In the genomic region with DNA sequence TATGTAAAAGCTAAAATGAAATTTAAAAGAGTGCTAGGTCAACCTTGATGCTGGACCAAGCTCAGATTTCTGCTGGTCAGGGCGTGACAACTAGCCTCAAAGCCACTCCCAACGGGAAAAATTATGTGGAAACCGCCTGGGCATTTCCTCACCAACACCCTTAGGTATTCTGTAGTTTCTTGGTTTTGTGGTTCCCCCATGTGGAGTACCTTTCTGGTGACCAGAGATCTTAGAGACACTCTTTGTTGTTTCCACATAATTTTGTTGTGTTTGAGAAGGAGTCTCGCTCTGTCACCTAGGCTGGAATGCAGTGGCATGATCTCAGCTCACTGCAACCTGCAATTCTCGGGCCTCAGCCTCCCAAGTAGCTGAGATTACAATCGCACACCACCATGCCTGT, we compare ENCODE assay signal across 27 cellular contexts.
DNase-seq lines count a peak whose midpoint lies in the region; ATAC-seq and TF ChIP-seq lines count a peak whose summit lies in the region.
"Had no signal": no experiment of that assay in that cellular context is flagged by ENCODE, and none has a peak within 500 bp of the region (broad histone marks: within the 10 kb centered on the region; RNA-seq: fewer than 3 reads in every experiment).

No MANE protein-coding gene starts in this region.

- no peaks in the 10 kb centered on the region for H4K20me1 ChIP-seq in PC-3 (ENCODE audit: low read length)

- H3K4me2 ChIP-seq in PC-3 (ENCODE audit: low read length) (peak overlapping the region; percentile 40; the same call in 1 of the 2 replicates), mesendoderm (ENCODE audit: low read length) (no peak overlapping the region)

- no peak for TF ChIP-seq EP300 in transverse colon (IDR thresholded peaks at IDR 0.05; ENCODE audit: low read depth)

- DNase-seq in MCF 10A (ENCODE audit: unreplicated experiment) (peak; percentile 53), breast epithelium (ENCODE audit: low spot score in 2 of 2) (no peak), PC-3 (peak; percentile 11), mesendoderm (peak; percentile 27), Right ventricle myocardium superior (no peak), transverse colon (no peak), NCI-H446 treated with DMSO at 0.1 percent for 48 hours (lab: John Stamatoyannopoulos, UW) (no peak)
- DNase-seq: Caco-2; CD8-positive, alpha-beta T cell; DMS 273 treated with DMSO at 0.1 percent for 48 hours; DND-41; Kasumi-1; MG63; NCI-H1105 treated with DMSO at 0.1 percent for 48 hours; NCI-H2029; NCI-H446; NCI-H526; NCI-H82; NK-92 treated with Interleukin-12 subunit alpha and Interleukin-12 subunit beta, amount 100 ng/mL, for 24 hours; SIG-M5; SW 1271 had no signal

- H3K4me1 Mint-ChIP-seq in MCF 10A (ENCODE audit: insufficient read depth, unreplicated experiment), result no peaks in the 10 kb centered on the region

- H3K9me3 ChIP-seq in breast epithelium (no peaks in the 10 kb centered on the region), PC-3 (ENCODE audit: low read length) (no peaks in the 10 kb centered on the region), transverse colon (no peaks in the 10 kb centered on the region)
- H3K9me3 ChIP-seq: Caco-2, MG63 had no signal

- no peak overlapping the region for H3K4me3 Mint-ChIP-seq in MCF 10A (ENCODE audit: unreplicated experiment)
- H3K4me3 Mint-ChIP-seq: B cell; CD8-positive, alpha-beta T cell had no signal

- no peak overlapping the region for H3K56ac ChIP-seq in mesendoderm (ENCODE audit: low read length)

- H3K36me3 Mint-ChIP-seq in MCF 10A (ENCODE audit: insufficient read depth, unreplicated experiment), result peaks cover 25% of the 10 kb centered on the region
- H3K36me3 Mint-ChIP-seq: CD8-positive, alpha-beta T cell had no signal

- TF ChIP-seq POLR2A in breast epithelium (IDR thresholded peaks at IDR 0.05), result no peak
- TF ChIP-seq POLR2A in transverse colon (IDR thresholded peaks at IDR 0.05), result no peak

- no peak overlapping the region for H2BK15ac ChIP-seq in mesendoderm (replicated peaks; ENCODE audit: low read depth)

- H3K79me2 ChIP-seq in PC-3 (ENCODE audit: low read length), result no peaks in the 10 kb centered on the region
- H3K79me2 ChIP-seq in mesendoderm (ENCODE audit: control insufficient read depth, insufficient read depth, low read length), result no peaks in the 10 kb centered on the region

- WGBS in mesendoderm (ENCODE audit: extremely low coverage, insufficient coverage, low lambda C conversion rate), result no CpG with 5 or more reads among the region's 6 CpGs
- WGBS in transverse colon (ENCODE audit: low coverage in 1 of 2), 2 donors, result 66 to 72% methylated on average over 3 to 6 of the region's 6 CpGs

- intact Hi-C loops in MCF 10A (cut with micrococcal nuclease) (no loop called here), breast epithelium (cut with DNase I; ENCODE audit: low total_unique reads) (no loop called here), PC-3 (cut with micrococcal nuclease) (loop anchor here (10.0 kb wide), 1 partner anchor 164 kb away; no protein-coding TSS in a partner anchor), Right ventricle myocardium superior (cut with DNase I) (no loop called here), transverse colon (cut with DNase I; ENCODE audit: low total_unique reads) (no loop called here)

- no peak overlapping the region for H2AK5ac ChIP-seq in mesendoderm (ENCODE audit: low read length)

- in situ Hi-C loops in transverse colon (cut with MboI; ENCODE audit: low pct_ligation_motif_present in 1 of 4, low pct_unique_long_range_greater_than_20kb in 1 of 4, low sequenced_read_pairs in 3 of 4), result no loop called here

- POLR2A ChIA-PET in MCF 10A (lab: Yijun Ruan, JAX), result interaction anchor here (0.8 to 1.8 kb wide), 6 partner anchors 9 to 165 kb away, joined by 3 to 6 read pairs (median 3); no protein-coding TSS in a partner anchor
- POLR2A ChIA-PET in PC-3 (lab: Charles Lee; ENCODE audit: unreplicated experiment), result no interaction called here

- no peaks in the 10 kb centered on the region for H3K9me2 ChIP-seq in PC-3 (replicated peaks; ENCODE audit: low read length)

- H3K27me3 Mint-ChIP-seq in MCF 10A (ENCODE audit: insufficient read depth, unreplicated experiment), result no peaks in the 10 kb centered on the region
- H3K27me3 Mint-ChIP-seq: B cell had no signal

- no peaks in the 10 kb centered on the region for H3K79me1 ChIP-seq in mesendoderm (ENCODE audit: low read length)

- no peaks in the 10 kb centered on the region for H3F3A ChIP-seq in PC-3 (ENCODE audit: low read length, unreplicated experiment)

- H4K5ac ChIP-seq in mesendoderm (ENCODE audit: low read length), result no peak overlapping the region

- CTCF ChIA-PET in MCF 10A (lab: Yijun Ruan, JAX), result interaction anchor here (0.6 to 0.8 kb wide), 2 partner anchors 67 to 77 kb away, joined by 3 to 4 read pairs; no protein-coding TSS in a partner anchor
- CTCF ChIA-PET in PC-3 (lab: Charles Lee), result no interaction called here

- H4K8ac ChIP-seq in mesendoderm (ENCODE audit: low read depth, low read length), result no peak overlapping the region

- BruUV-seq in MCF 10A (replicated peaks; lab: Mats Ljungman, UMichigan), result no TSS peak
- no TSS peak for BruUV-seq in PC-3 (replicated peaks; lab: Mats Ljungman, UMichigan)

- H3K4me3 ChIP-seq in breast epithelium (no peak overlapping the region), PC-3 (ENCODE audit: low read length) (no peak overlapping the region), mesendoderm (ENCODE audit: low read length) (no peak overlapping the region), transverse colon (no peak overlapping the region)
- H3K4me3 ChIP-seq: K562, MG63, SK-N-MC had no signal

- TF ChIP-seq CTCF in MCF 10A (IDR thresholded peaks at IDR 0.05; ENCODE audit: unreplicated experiment) (no peak), breast epithelium (IDR thresholded peaks at IDR 0.05) (no peak), PC-3 (conservative IDR thresholded peaks at IDR 0.05; ENCODE audit: low read depth, low read length) (no peak), transverse colon (IDR thresholded peaks at IDR 0.05) (no peak)

- no peak overlapping the region for H2BK120ac ChIP-seq in mesendoderm (ENCODE audit: low read depth, low read length)

- H3K23ac ChIP-seq in mesendoderm (ENCODE audit: low read length), result no peak overlapping the region

- H3K27ac Mint-ChIP-seq in MCF 10A (ENCODE audit: low read depth, unreplicated experiment), result no peak overlapping the region
- H3K27ac Mint-ChIP-seq: B cell; CD8-positive, alpha-beta T cell had no signal

- H3K4ac ChIP-seq in mesendoderm (ENCODE audit: low read depth, low read length), result no peak overlapping the region

- H2BK5ac ChIP-seq in mesendoderm (ENCODE audit: low read length), result no peak overlapping the region

- H3K27ac ChIP-seq in breast epithelium, result no peak overlapping the region
- H3K27ac ChIP-seq in PC-3 (ENCODE audit: low read length), result peak overlapping the region; percentile 70
- H3K27ac ChIP-seq in mesendoderm (ENCODE audit: low read depth, low read length), result no peak overlapping the region
- H3K27ac ChIP-seq in transverse colon, result no peak overlapping the region
- H3K27ac ChIP-seq: 22Rv1, C4-2B, SK-N-MC had no signal

- no peak overlapping the region for H3K18ac ChIP-seq in mesendoderm (ENCODE audit: low read length)

- H3K36me3 ChIP-seq in breast epithelium (no peaks in the 10 kb centered on the region), PC-3 (ENCODE audit: low read depth, low read length) (no peaks in the 10 kb centered on the region), mesendoderm (ENCODE audit: control insufficient read depth, insufficient read depth, low read length) (no peaks in the 10 kb centered on the region), transverse colon (no peaks in the 10 kb centered on the region)
- H3K36me3 ChIP-seq: MG63 had no signal

- no peaks in the 10 kb centered on the region for H3K4me1 ChIP-seq in breast epithelium
- peaks cover 30% of the 10 kb centered on the region for H3K4me1 ChIP-seq in PC-3 (ENCODE audit: insufficient read depth, low read length)
- H3K4me1 ChIP-seq in mesendoderm (ENCODE audit: control insufficient read depth, low read depth, low read length), result no peaks in the 10 kb centered on the region
- H3K4me1 ChIP-seq in transverse colon, result no peaks in the 10 kb centered on the region
- H3K4me1 ChIP-seq: Caco-2 had no signal

- H3K9me3 Mint-ChIP-seq in MCF 10A (ENCODE audit: unreplicated experiment), result no peaks in the 10 kb centered on the region
- H3K9me3 Mint-ChIP-seq: CD8-positive, alpha-beta T cell had no signal

- H3K27me3 ChIP-seq in breast epithelium, result no peaks in the 10 kb centered on the region
- no peaks in the 10 kb centered on the region for H3K27me3 ChIP-seq in PC-3 (ENCODE audit: low read length)
- no peaks in the 10 kb centered on the region for H3K27me3 ChIP-seq in mesendoderm (ENCODE audit: insufficient read depth, low read length, poor library complexity)
- H3K27me3 ChIP-seq in transverse colon, result no peaks in the 10 kb centered on the region
- H3K27me3 ChIP-seq: MG63 had no signal

- H3K9ac ChIP-seq in PC-3 (ENCODE audit: low read length), result no peak overlapping the region
- H3K9ac ChIP-seq in mesendoderm (ENCODE audit: low read length), result no peak overlapping the region

- no peak overlapping the region for H2AFZ ChIP-seq in PC-3 (ENCODE audit: low read length)

- no peak for ATAC-seq in PC-3
- ATAC-seq in Right ventricle myocardium superior (ENCODE audit: poor library complexity), result no peak
- no peak for ATAC-seq in HG03521 (IDR thresholded peaks at IDR 0.05; ENCODE audit: unreplicated experiment)
- ATAC-seq: CD8-positive, alpha-beta T cell; K562 had no signal

Comparison
In these comparisons a context has a peak if more than half of its experiments do, and no peak if none do; other contexts are left out.
1. DNase-seq: peak in MCF 10A (single experiment), PC-3 (single experiment) and mesendoderm (single experiment); none in breast epithelium (0 of 2), Right ventricle myocardium superior (single experiment), transverse colon (single experiment) and NCI-H446 treated with DMSO at 0.1 percent for 48 hours (single experiment).